Comparison of ENCODE assay signal across 8 cellular contexts in the genomic region with DNA sequence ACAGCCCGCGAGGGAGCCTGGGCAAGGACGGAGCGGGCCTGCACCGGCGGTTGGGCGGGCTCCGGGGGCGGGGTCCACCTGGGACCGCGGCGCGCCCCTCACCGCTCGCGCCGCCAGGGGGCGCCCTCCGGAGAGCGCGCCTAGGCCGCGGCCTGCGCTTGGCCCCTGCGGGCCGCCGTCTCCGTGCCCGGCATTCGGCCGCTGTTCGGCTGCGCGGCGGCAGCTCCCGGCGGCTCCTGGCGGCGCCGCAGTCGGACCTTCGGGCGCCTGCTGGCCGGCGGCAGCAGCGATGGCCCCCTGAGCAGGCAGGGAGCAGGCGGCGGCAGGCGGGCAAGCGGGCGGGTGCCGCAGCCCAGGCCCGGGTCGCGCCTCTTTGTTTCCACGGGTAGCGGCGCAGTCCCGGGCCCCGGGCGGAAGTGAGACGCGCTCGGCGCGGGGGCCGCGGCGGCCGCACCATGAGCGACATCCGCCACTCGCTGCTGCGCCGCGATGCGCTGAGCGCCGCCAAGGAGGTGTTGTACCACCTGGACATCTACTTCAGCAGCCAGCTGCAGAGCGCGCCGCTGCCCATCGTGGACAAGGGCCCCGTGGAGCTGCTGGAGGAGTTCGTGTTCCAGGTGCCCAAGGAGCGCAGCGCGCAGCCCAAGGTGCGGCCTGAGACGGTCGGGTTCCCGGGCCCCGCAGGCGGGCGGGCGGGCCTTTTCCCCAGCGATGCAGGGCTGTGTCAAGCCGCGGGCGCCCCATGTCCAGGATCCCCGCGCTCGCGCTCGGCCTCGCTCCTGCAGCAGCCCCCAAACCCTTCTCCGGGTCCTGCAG. TPM values are rescaled to one million over a fixed set of nuclear protein-coding genes. Genes with fewer than 3 reads are reported as not detected.
A peak's percentile ranks its signal among the peaks of the same experiment; 100 is the strongest.
DNase-seq lines count a peak whose midpoint lies in the region; ATAC-seq and TF ChIP-seq lines count a peak whose summit lies in the region.

A gene (plus strand): TSS at position 193 of the 816 bp plus-strand sequence. CDS start 263 bp downstream, at position 456.

- no peak within 1 kb of the TSS; the same call in 1 of the 2 replicates for H3K18ac ChIP-seq in IMR-90 (ENCODE audit: low read depth, low read length)

- no peaks in the 10 kb centered on the region for H3K9me3 ChIP-seq in IMR-90 (ENCODE audit: control insufficient read depth, insufficient read depth, low read length)
- no peaks in the 10 kb centered on the region for H3K9me3 ChIP-seq in stomach smooth muscle (ENCODE audit: control insufficient read depth in 2 of 2, low read length in 2 of 2)

- no peaks in the 10 kb centered on the region for H3K9me3 Mint-ChIP-seq in neural crest cell

- H3K27me3 Mint-ChIP-seq in neural crest cell (ENCODE audit: low read depth): no peaks in the 10 kb centered on the region

- H2AK5ac ChIP-seq in IMR-90 (ENCODE audit: low read depth, low read length): no peak within 1 kb of the TSS

- H3K4me1 Mint-ChIP-seq in neural crest cell: peaks cover 17% of the 10 kb centered on the region

- peak within 1 kb of the TSS; percentile 44 for H3K27ac Mint-ChIP-seq in neural crest cell (ENCODE audit: unreplicated experiment)

- TF ChIP-seq CTCF in IMR-90 (conservative IDR thresholded peaks at IDR 0.05; ENCODE audit: low read depth, low read length): peak; percentile 95
- TF ChIP-seq CTCF in RWPE1 (conservative IDR thresholded peaks at IDR 0.05; ENCODE audit: low read depth): peak; percentile 95
- TF ChIP-seq CTCF in neural crest cell (conservative IDR thresholded peaks at IDR 0.05): peak; percentile 84

- H2BK120ac ChIP-seq in IMR-90 (ENCODE audit: low read depth, low read length): peak within 1 kb of the TSS; percentile 29; the same call in 1 of the 2 replicates

- H3K4me2 ChIP-seq in IMR-90 (ENCODE audit: low read depth, low read length): peak within 1 kb of the TSS; percentile 95

- H3K9ac ChIP-seq in IMR-90 (ENCODE audit: low read depth, low read length): peak within 1 kb of the TSS; percentile 97
- H3K9ac ChIP-seq in stomach smooth muscle (ENCODE audit: low read length in 2 of 2): peak within 1 kb of the TSS; percentile 79 to 85

- H3K4ac ChIP-seq in IMR-90 (ENCODE audit: low read depth, low read length): peak within 1 kb of the TSS; percentile 71

- BruUV-seq in IMR-90 (replicated peaks; lab: Mats Ljungman, UMichigan): no TSS peak

- H3K4me3 ChIP-seq in IMR-90 (ENCODE audit: insufficient read depth, low read depth, low read length): peak within 1 kb of the TSS; percentile 98
- peak within 1 kb of the TSS; percentile 88 to 89 for H3K4me3 ChIP-seq in stomach smooth muscle (ENCODE audit: low read length in 2 of 2)

- in situ Hi-C loops in IMR-90 (cut with MboI; ENCODE audit: low sequenced_read_pairs): no loop called here

- H2AK9ac ChIP-seq in IMR-90 (replicated peaks; ENCODE audit: low read depth, low read length, poor library complexity): peak within 1 kb of the TSS; percentile 92

- peak within 1 kb of the TSS; percentile 38; the same call in 1 of the 2 replicates for H3K56ac ChIP-seq in IMR-90 (ENCODE audit: extremely low read depth, insufficient read depth, low read length)

- peak within 1 kb of the TSS; percentile 58 for H2BK5ac ChIP-seq in IMR-90 (ENCODE audit: low read depth, low read length, poor library complexity, severe bottlenecking)

- H3K79me1 ChIP-seq in IMR-90 (ENCODE audit: low read depth in 1 of 2, low read length in 2 of 2): peaks cover 9 to 26% of the 10 kb centered on the region in 2 experiments; a peak in 3 of 4 replicates

- POLR2A ChIA-PET in IMR-90 (lab: Charles Lee; ENCODE audit: unreplicated experiment): no interaction called here
- POLR2A ChIA-PET in RWPE1 (lab: Yijun Ruan, JAX; ENCODE audit: low non-redundant PET): interaction anchor here (0.9 to 1.0 kb wide), 2 partner anchors 10 to 42 kb away, joined by 3 to 4 read pairs; no protein-coding TSS in a partner anchor

- intact Hi-C loops in IMR-90 (cut with micrococcal nuclease): no loop called here

- dilution Hi-C loops in IMR-90 (cut with HindIII; ENCODE audit: low sequenced_read_pairs, unreplicated experiment): no loop called here

- H2AFZ ChIP-seq in IMR-90 (replicated peaks; ENCODE audit: low read length, poor library complexity): peak within 1 kb of the TSS; percentile 99

- H2BK20ac ChIP-seq in IMR-90 (ENCODE audit: low read depth, low read length): no peak within 1 kb of the TSS

- 0% methylated on average over 59 of the region's 107 CpGs; no CpG with 5 or more reads in 1 of the 2 experiments for WGBS in IMR-90 (ENCODE audit: extremely low coverage in 2 of 2, insufficient read length in 1 of 2), 2 experiments

- H4K20me1 ChIP-seq in IMR-90 (ENCODE audit: insufficient read depth, low read length): 0 out of 2 replicates have a peak, but pooled peaks cover 5% of the 10 kb centered on the region

- H3K36me3 ChIP-seq in IMR-90 (ENCODE audit: control insufficient read depth, insufficient read depth, low read length) (peaks cover 29% of the 10 kb centered on the region), stomach smooth muscle (ENCODE audit: control insufficient read depth in 2 of 2, insufficient read depth in 2 of 2, low read length in 2 of 2) (peaks cover 20 to 29% of the 10 kb centered on the region in 2 donors)

- H3K27ac ChIP-seq in IMR-90 (ENCODE audit: insufficient read depth, low read length): peak within 1 kb of the TSS; percentile 86
- peak within 1 kb of the TSS; percentile 84 for H3K27ac ChIP-seq in RWPE1
- peak within 1 kb of the TSS; percentile 46 for H3K27ac ChIP-seq in stomach smooth muscle (ENCODE audit: low read length)

- H2BK15ac ChIP-seq in IMR-90 (ENCODE audit: low read depth, low read length): no peak within 1 kb of the TSS

- ATAC-seq in GM21529 (IDR thresholded peaks at IDR 0.05; ENCODE audit: unreplicated experiment) (peak; percentile 84), IMR-90 (ENCODE audit: low read depth) (peak; percentile 94)

- peak; percentile 84 for TF ChIP-seq POLR2A in IMR-90 (IDR thresholded peaks at IDR 0.05; ENCODE audit: low read depth, low read length)

- H3K4me1 ChIP-seq in IMR-90 (ENCODE audit: control insufficient read depth, insufficient read depth, low read length): peaks cover 3% of the 10 kb centered on the region; the same call in 1 of the 2 replicates
- H3K4me1 ChIP-seq in stomach smooth muscle (ENCODE audit: control insufficient read depth, insufficient read depth, low read length): peaks cover 17% of the 10 kb centered on the region

- H3K9me1 ChIP-seq in IMR-90 (ENCODE audit: insufficient read depth, low read length): no peaks in the 10 kb centered on the region; the same call in 1 of the 2 replicates

- peak within 1 kb of the TSS; percentile 94 for H3K14ac ChIP-seq in IMR-90 (replicated peaks; ENCODE audit: low read depth, low read length)

- H3K36me3 Mint-ChIP-seq in neural crest cell (ENCODE audit: low read depth): peaks cover 9% of the 10 kb centered on the region

- H3K23ac ChIP-seq in IMR-90 (ENCODE audit: low read depth, low read length): peak within 1 kb of the TSS; percentile 75

- no peaks in the 10 kb centered on the region for H3K27me3 ChIP-seq in IMR-90 (ENCODE audit: control insufficient read depth, insufficient read depth, low read length)
- no peaks in the 10 kb centered on the region for H3K27me3 ChIP-seq in stomach smooth muscle (ENCODE audit: control insufficient read depth in 1 of 2, insufficient read depth in 2 of 2, low read length in 2 of 2)

- CTCF ChIA-PET in IMR-90 (lab: Yijun Ruan, JAX) (interaction anchor here (0.6 to 1.4 kb wide), 5 partner anchors 12 to 75 kb away, joined by 3 to 10 read pairs (median 3); a partner anchor contains a TSS), RWPE1 (lab: Yijun Ruan, JAX) (interaction anchor here (0.5 to 1.7 kb wide), 7 partner anchors 9 to 1534 kb away, joined by 3 to 12 read pairs (median 6); a partner anchor contains a TSS)

- peak within 1 kb of the TSS; percentile 89 for H3K4me3 Mint-ChIP-seq in neural crest cell

- peak; percentile 51 for TF ChIP-seq RAD21 in IMR-90 (IDR thresholded peaks at IDR 0.05; ENCODE audit: low read length)

- peak within 1 kb of the TSS; percentile 63 to 81; a peak in 2 of 4 replicates for H4K8ac ChIP-seq in IMR-90 (ENCODE audit: low read depth in 2 of 2, low read length in 2 of 2)

- DNase-seq in EH (ENCODE audit: low read depth) (peak; percentile 76), IMR-90 (peak; percentile 77), RWPE1 (ENCODE audit: low spot score) (peak; percentile 84), fibroblast of the conjunctiva (ENCODE audit: low read depth) (peak; percentile 36), neural crest cell (ENCODE audit: low read depth, low spot score) (peak; percentile 74)
- peak; percentile 75 for DNase-seq in activated T-helper 9 cell treated with anti-CD3 and anti-CD28 coated beads, Interleukin-2, amount 50 U/mL, for 16 hours (ENCODE audit: low read depth)

- no peak within 1 kb of the TSS for H4K91ac ChIP-seq in IMR-90 (ENCODE audit: insufficient read depth, low read depth, low read length)

- peak within 1 kb of the TSS; percentile 47; the same call in 1 of the 2 replicates for H4K5ac ChIP-seq in IMR-90 (ENCODE audit: low read depth, low read length)

TF ChIP-seq in IMR-90, 13 proteins besides CTCF, POLR2A, EP300 and RAD21 (continues in another document):
- TF ChIP-seq RFX5 (IDR thresholded peaks at IDR 0.05; ENCODE audit: low read depth, low read length): no peak
- TF ChIP-seq SMC3 (IDR thresholded peaks at IDR 0.05; ENCODE audit: low read depth, low read length): peak; percentile 71
- no peak for TF ChIP-seq CHD1 (IDR thresholded peaks at IDR 0.05; ENCODE audit: low read depth, low read length)
- no peak; the same call in 1 of the 2 replicates for TF ChIP-seq BHLHE40 (IDR thresholded peaks at IDR 0.05; ENCODE audit: low read depth, low read length)
- TF ChIP-seq MAZ (IDR thresholded peaks at IDR 0.05; ENCODE audit: borderline replicate concordance, low read depth, low read length): peak; percentile 85; the same call in 1 of the 2 replicates
- TF ChIP-seq, protein P1, sequence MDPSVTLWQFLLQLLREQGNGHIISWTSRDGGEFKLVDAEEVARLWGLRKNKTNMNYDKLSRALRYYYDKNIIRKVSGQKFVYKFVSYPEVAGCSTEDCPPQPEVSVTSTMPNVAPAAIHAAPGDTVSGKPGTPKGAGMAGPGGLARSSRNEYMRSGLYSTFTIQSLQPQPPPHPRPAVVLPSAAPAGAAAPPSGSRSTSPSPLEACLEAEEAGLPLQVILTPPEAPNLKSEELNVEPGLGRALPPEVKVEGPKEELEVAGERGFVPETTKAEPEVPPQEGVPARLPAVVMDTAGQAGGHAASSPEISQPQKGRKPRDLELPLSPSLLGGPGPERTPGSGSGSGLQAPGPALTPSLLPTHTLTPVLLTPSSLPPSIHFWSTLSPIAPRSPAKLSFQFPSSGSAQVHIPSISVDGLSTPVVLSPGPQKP (IDR thresholded peaks at IDR 0.05; ENCODE audit: borderline replicate concordance, low read depth, low read length): no peak
- TF ChIP-seq FOS (IDR thresholded peaks at IDR 0.05; ENCODE audit: low read depth, low read length): no peak
- TF ChIP-seq MAFK (IDR thresholded peaks at IDR 0.05; ENCODE audit: low read depth, low read length): no peak
- TF ChIP-seq CEBPB (IDR thresholded peaks at IDR 0.05; ENCODE audit: low read depth, low read length): no peak

RNA-seq across cellular contexts. Expression of the gene that starts here (rescaled TPM):
- total RNA-seq in IMR-90 (2012; rRNA removed): 6.1 and 7.0 TPM in 2 replicates
- polyA plus RNA-seq in IMR-90 (2012; rRNA removed): 20.4 and 20.8 TPM in 2 replicates
- polyA plus RNA-seq in IMR-90 (2012; cell fraction: cytosol; rRNA removed): 15.0 and 24.5 TPM in 2 replicates
- 18.9 and 24.4 TPM in 2 replicates for polyA plus RNA-seq in IMR-90 (2012; cell fraction: nucleus; rRNA removed; ENCODE audit: low replicate concordance)
- total RNA-seq in neural crest cell: 50.4 and 55.7 TPM in 2 replicates

Comparison
In these comparisons a context has a peak if more than half of its experiments do, and no peak if none do; other contexts are left out.
1. Peak in every context shown above with its lines: DNase-seq, ATAC-seq, H3K4me3 ChIP-seq and H3K27ac ChIP-seq.